ENCODE assay signal across 15 cellular contexts in the genomic region with DNA sequence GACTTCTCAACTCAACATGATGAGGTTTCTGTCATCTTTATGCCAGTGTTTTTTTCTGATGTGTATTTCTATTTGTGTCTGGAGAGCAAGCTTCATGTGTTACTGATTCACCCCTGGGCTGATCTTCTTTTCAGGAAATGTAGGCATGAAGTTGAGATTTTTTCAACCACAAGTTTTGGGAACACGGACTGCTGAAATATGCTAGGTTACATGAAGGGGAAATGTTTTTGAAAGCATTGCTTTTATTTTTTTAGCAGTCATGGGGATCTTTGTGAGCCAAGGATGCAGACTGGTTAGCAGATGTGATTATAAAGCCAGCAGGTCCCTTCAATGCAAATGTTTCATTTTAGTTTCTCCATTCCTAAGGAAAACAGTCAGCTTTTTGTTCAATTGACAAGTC.
A peak's percentile ranks its signal among the peaks of the same experiment; 100 is the strongest.
DNase-seq lines count a peak whose midpoint lies in the region; ATAC-seq, FAIRE-seq and TF ChIP-seq lines count a peak whose summit lies in the region.
"Had no signal": no experiment of that assay in that cellular context is flagged by ENCODE, and none has a peak within 500 bp of the region (broad histone marks: within the 10 kb centered on the region; RNA-seq: fewer than 3 reads in every experiment).

No MANE protein-coding gene starts in this region.

- in situ Hi-C loops in GM12878 (cut with MboI) = no loop called here

- POLR2A ChIA-PET in GM12878 (lab: Charles Lee) = interaction anchor here (0.7 kb wide), 1 partner anchor 79 kb away, joined by 3 read pairs; no protein-coding TSS in a partner anchor

- H4K20me1 ChIP-seq in GM12878 (ENCODE audit: control insufficient read depth, insufficient read depth) = no peaks in the 10 kb centered on the region

- no peak for FAIRE-seq in GM12878 (lab: Jason Lieb, UNC)

- RAD21 ChIA-PET in GM12878 (lab: Charles Lee; ENCODE audit: unreplicated experiment) = interaction anchor here (1.1 to 1.9 kb wide), 5 partner anchors 9 to 113 kb away, joined by 3 to 10 read pairs (median 4); no protein-coding TSS in a partner anchor

- TF ChIP-seq EP300 in GM12878 (IDR thresholded peaks at IDR 0.05; ENCODE audit: borderline replicate concordance in 1 of 2, control insufficient read depth in 1 of 2, low read depth in 2 of 2, low read length in 2 of 2) (no peak), gastroesophageal sphincter (IDR thresholded peaks at IDR 0.05) (no peak)

- H3K27me3 ChIP-seq in GM12878 (replicated peaks in 1 of 2; ENCODE audit: control insufficient read depth in 2 of 2, insufficient read depth in 2 of 2, low read length in 1 of 2) (no peaks in the 10 kb centered on the region), gastroesophageal sphincter (no peaks in the 10 kb centered on the region)
- H3K27me3 ChIP-seq: SJCRH30 had no signal

- CTCF ChIA-PET in GM12878 (lab: Yijun Ruan, JAX) = interaction anchor here (1.0 to 1.4 kb wide), 2 partner anchors 10 to 12 kb away, joined by 3 read pairs; no protein-coding TSS in a partner anchor

- BruUV-seq in GM12878 (replicated peaks; lab: Mats Ljungman, UMichigan) = TSS peak; percentile 85

- H3K4me2 ChIP-seq in GM12878 (ENCODE audit: control insufficient read depth, insufficient read depth) = no peak overlapping the region

- H3K36me3 ChIP-seq in GM12878 (ENCODE audit: control insufficient read depth in 2 of 2, insufficient read depth in 2 of 2, low read length in 1 of 2) (no peaks in the 10 kb centered on the region), gastroesophageal sphincter (no peaks in the 10 kb centered on the region)
- H3K36me3 ChIP-seq: SJCRH30 had no signal

- intact Hi-C loops in GM12878 (cut with micrococcal nuclease; ENCODE audit: unreplicated experiment) = loop anchor here (10.0 kb wide), 1 partner anchor 864 kb away; no protein-coding TSS in a partner anchor

- DNase-seq in GM12878 (ENCODE audit: low read depth, low spot score) = no peak
- peak; percentile 45 for DNase-seq in skeletal muscle cell (ENCODE audit: low read depth)
- no peak for DNase-seq in NCI-H524 (lab: John Stamatoyannopoulos, UW)
- DNase-seq in NCI-H187 (lab: John Stamatoyannopoulos, UW) = no peak
- DNase-seq: CD8-positive, alpha-beta memory T cell; effector memory CD8-positive, alpha-beta T cell; NCI-H1436; NCI-H774; nucleus accumbens; SJCRH30 had no signal

- TF ChIP-seq POLR2A in GM18505 (IDR thresholded peaks at IDR 0.05; ENCODE audit: borderline replicate concordance, extremely low read depth, insufficient read depth, insufficient read length) (no peak), GM12878 (IDR thresholded peaks at IDR 0.05; ENCODE audit: low read depth, low read length) (no peak), gastroesophageal sphincter (IDR thresholded peaks at IDR 0.05) (no peak)

- H3K27ac ChIP-seq in GM12878 (ENCODE audit: control insufficient read depth, insufficient read depth) = peak overlapping the region; percentile 89
- H3K27ac ChIP-seq in gastroesophageal sphincter = no peak overlapping the region
- H3K27ac ChIP-seq: SJCRH30, VCaP had no signal

- H3K79me2 ChIP-seq in GM12878 (ENCODE audit: control insufficient read depth, insufficient read depth, low read length) = no peaks in the 10 kb centered on the region

- peak; percentile 2 for ATAC-seq in GM18505 (IDR thresholded peaks at IDR 0.05; ENCODE audit: unreplicated experiment)
- peak; percentile 3 for ATAC-seq in HG02610 (IDR thresholded peaks at IDR 0.05; ENCODE audit: unreplicated experiment)
- peak; percentile 14 for ATAC-seq in GM12878
- no peak for ATAC-seq in gastroesophageal sphincter
- ATAC-seq in HG03457 (IDR thresholded peaks at IDR 0.05; ENCODE audit: unreplicated experiment) = no peak
- ATAC-seq: effector memory CD8-positive, alpha-beta T cell had no signal

- SMC1A ChIA-PET in GM12878 (lab: Charles Lee; ENCODE audit: uncharacterized antibody, unreplicated experiment) = interaction anchor here (1.0 to 1.9 kb wide), 5 partner anchors 9 to 84 kb away, joined by 3 to 11 read pairs (median 6); no protein-coding TSS in a partner anchor

- no peak overlapping the region; the same call in 1 of the 2 replicates for H3K9ac ChIP-seq in GM12878 (ENCODE audit: control insufficient read depth, insufficient read depth, low read length)

- peaks cover 11% of the 10 kb centered on the region for H3K4me1 ChIP-seq in GM12878 (ENCODE audit: control insufficient read depth, insufficient read depth, low read length)
- no peaks in the 10 kb centered on the region for H3K4me1 ChIP-seq in gastroesophageal sphincter
- H3K4me1 ChIP-seq: SJCRH30 had no signal

- H2AFZ ChIP-seq in GM12878 (ENCODE audit: control insufficient read depth, low read depth, low read length) = peak overlapping the region; percentile 64

- H3K4me3 ChIP-seq in GM12878 (no peak overlapping the region), skeletal muscle cell (ENCODE audit: low read depth, low read length) (no peak overlapping the region), gastroesophageal sphincter (no peak overlapping the region)
- H3K4me3 ChIP-seq: SJCRH30 had no signal

- no peak for TF ChIP-seq RAD21 in GM12878 (IDR thresholded peaks at IDR 0.05; ENCODE audit: insufficient read depth, low read depth, low read length)

- no peak for TF ChIP-seq CTCF in GM12878 (IDR thresholded peaks at IDR 0.05 in 2 of 3, conservative IDR thresholded peaks at IDR 0.05 in 1 of 3; ENCODE audit: control insufficient read depth in 2 of 3, extremely low read depth in 1 of 3, insufficient read depth in 1 of 3, low read depth in 3 of 3, low read length in 3 of 3)
- no peak for TF ChIP-seq CTCF in gastroesophageal sphincter (IDR thresholded peaks at IDR 0.05)

- no peaks in the 10 kb centered on the region; the same call in 1 of the 3 replicates for H3K9me3 ChIP-seq in GM12878 (replicated peaks; ENCODE audit: control insufficient read depth, insufficient read depth, low read length)
- no peaks in the 10 kb centered on the region for H3K9me3 ChIP-seq in gastroesophageal sphincter
- H3K9me3 ChIP-seq: SJCRH30 had no signal

- WGBS in GM12878 (ENCODE audit: insufficient coverage, insufficient replicate concordance, low lambda C conversion rate, missing lambda C conversion rate) = 0% methylated on average over 1 of the region's 1 CpG
- WGBS in gastroesophageal sphincter (ENCODE audit: low coverage in 1 of 2), 2 donors = 47 to 67% methylated on average over 1 of the region's 1 CpG

TF ChIP-seq in GM12878, 131 proteins besides CTCF, POLR2A, EP300 and RAD21:
- TF ChIP-seq CHD1 (IDR thresholded peaks at IDR 0.05; ENCODE audit: low read depth, low read length) (no peak), NBN (IDR thresholded peaks at IDR 0.05) (peak; percentile 8; the same call in 1 of the 2 replicates), RUNX3 (IDR thresholded peaks at IDR 0.05; ENCODE audit: low read length) (peak; percentile 72), ZBED1 (IDR thresholded peaks at IDR 0.05; ENCODE audit: borderline replicate concordance) (0 out of 2 replicates have a peak, but pooled peaks have one; percentile 19), NFIC (IDR thresholded peaks at IDR 0.05; ENCODE audit: low read depth, low read length) (peak; percentile 27; the same call in 1 of the 2 replicates), ZNF622 (IDR thresholded peaks at IDR 0.05) (no peak), MTA2 (IDR thresholded peaks at IDR 0.05; ENCODE audit: low read depth) (no peak), CHD2 (IDR thresholded peaks at IDR 0.05; ENCODE audit: borderline replicate concordance, low read depth, low read length) (0 out of 2 replicates have a peak, but pooled peaks have one; percentile 11), POLR2AphosphoS2 (IDR thresholded peaks at IDR 0.05; ENCODE audit: low read depth, low read length) (no peak), USF1 (IDR thresholded peaks at IDR 0.05; ENCODE audit: borderline replicate concordance, extremely low read length, insufficient read depth, low read depth, low read length) (no peak), CBX5 (IDR thresholded peaks at IDR 0.05; ENCODE audit: low read depth) (peak; percentile 41; the same call in 1 of the 2 replicates), ETV6 (conservative IDR thresholded peaks at IDR 0.05 in 1 of 2, IDR thresholded peaks at IDR 0.05 in 1 of 2; ENCODE audit: borderline replicate concordance in 1 of 2, low read depth in 1 of 2) (peak in 1 of 2 experiments; percentile 25; a peak in 1 of 4 replicates)
- TF ChIP-seq, protein P1, sequence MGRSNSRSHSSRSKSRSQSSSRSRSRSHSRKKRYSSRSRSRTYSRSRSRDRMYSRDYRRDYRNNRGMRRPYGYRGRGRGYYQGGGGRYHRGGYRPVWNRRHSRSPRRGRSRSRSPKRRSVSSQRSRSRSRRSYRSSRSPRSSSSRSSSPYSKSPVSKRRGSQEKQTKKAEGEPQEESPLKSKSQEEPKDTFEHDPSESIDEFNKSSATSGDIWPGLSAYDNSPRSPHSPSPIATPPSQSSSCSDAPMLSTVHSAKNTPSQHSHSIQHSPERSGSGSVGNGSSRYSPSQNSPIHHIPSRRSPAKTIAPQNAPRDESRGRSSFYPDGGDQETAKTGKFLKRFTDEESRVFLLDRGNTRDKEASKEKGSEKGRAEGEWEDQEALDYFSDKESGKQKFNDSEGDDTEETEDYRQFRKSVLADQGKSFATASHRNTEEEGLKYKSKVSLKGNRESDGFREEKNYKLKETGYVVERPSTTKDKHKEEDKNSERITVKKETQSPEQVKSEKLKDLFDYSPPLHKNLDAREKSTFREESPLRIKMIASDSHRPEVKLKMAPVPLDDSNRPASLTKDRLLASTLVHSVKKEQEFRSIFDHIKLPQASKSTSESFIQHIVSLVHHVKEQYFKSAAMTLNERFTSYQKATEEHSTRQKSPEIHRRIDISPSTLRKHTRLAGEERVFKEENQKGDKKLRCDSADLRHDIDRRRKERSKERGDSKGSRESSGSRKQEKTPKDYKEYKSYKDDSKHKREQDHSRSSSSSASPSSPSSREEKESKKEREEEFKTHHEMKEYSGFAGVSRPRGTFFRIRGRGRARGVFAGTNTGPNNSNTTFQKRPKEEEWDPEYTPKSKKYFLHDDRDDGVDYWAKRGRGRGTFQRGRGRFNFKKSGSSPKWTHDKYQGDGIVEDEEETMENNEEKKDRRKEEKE (IDR thresholded peaks at IDR 0.05) = no peak

Comparison
In these comparisons a context has a peak if more than half of its experiments do, and no peak if none do; other contexts are left out.
1. ATAC-seq: peak in GM18505 (single experiment), HG02610 (single experiment) and GM12878 (single experiment); none in gastroesophageal sphincter (single experiment) and HG03457 (single experiment).